ENCODE assay signal across 1 cellular context in genomic region chr1:184051138-184051484, GRCh38.
TF ChIP-seq lines count a peak whose summit lies in the region.

No MANE protein-coding gene starts in this region.

TF ChIP-seq in K562, 482 proteins besides CTCF, POLR2A, EP300 and RAD21 (continued from another document and continues in another):
- TF ChIP-seq MGA (IDR thresholded peaks at IDR 0.05): peak; percentile 95
- TF ChIP-seq ARNT (IDR thresholded peaks at IDR 0.05): peak in 1 of 2 experiments; percentile 71; a peak in 1 of 4 replicates
- TF ChIP-seq ZNF175 (CRISPR knock-in tag; IDR thresholded peaks at IDR 0.05; ENCODE audit: low read depth): peak; percentile 78
- TF ChIP-seq ZNF584 (CRISPR knock-in tag; IDR thresholded peaks at IDR 0.05; ENCODE audit: low read depth): 0 out of 2 replicates have a peak, but pooled peaks have one; percentile 62
- TF ChIP-seq AFF1 (IDR thresholded peaks at IDR 0.05; ENCODE audit: low read depth in 1 of 2, partially characterized antibody in 2 of 2): peak; percentile 41 to 77
- 0 out of 2 replicates have a peak, but pooled peaks have one; percentile 14 for TF ChIP-seq CHAMP1 (IDR thresholded peaks at IDR 0.05)
- TF ChIP-seq ZNF589 (CRISPR knock-in tag; IDR thresholded peaks at IDR 0.05; ENCODE audit: low read depth): 0 out of 2 replicates have a peak, but pooled peaks have one; percentile 29
- TF ChIP-seq ASH1L (IDR thresholded peaks at IDR 0.05; ENCODE audit: borderline replicate concordance, low read depth, partially characterized antibody): no peak
- TF ChIP-seq FOSL1 (tag; conservative IDR thresholded peaks at IDR 0.05): peak; percentile 25; the same call in 1 of the 2 replicates
- TF ChIP-seq STAG1 (CRISPR knock-in tag; IDR thresholded peaks at IDR 0.05; ENCODE audit: borderline replicate concordance): no peak
- TF ChIP-seq RAD51 (IDR thresholded peaks at IDR 0.05; ENCODE audit: borderline replicate concordance, low read depth): peak; percentile 30; the same call in 1 of the 2 replicates
- peak; percentile 75; the same call in 1 of the 2 replicates for TF ChIP-seq TAF7 (tag; IDR thresholded peaks at IDR 0.05)
- 0 out of 2 replicates have a peak, but pooled peaks have one; percentile 13 for TF ChIP-seq DDX20 (tag; IDR thresholded peaks at IDR 0.05; ENCODE audit: low read depth)
- TF ChIP-seq ZNF318 (IDR thresholded peaks at IDR 0.05; ENCODE audit: borderline replicate concordance in 1 of 2, low read depth in 1 of 2): peak in 1 of 2 experiments; percentile 49; a peak in 1 of 4 replicates
- peak; percentile 19; the same call in 1 of the 2 replicates for TF ChIP-seq HMBOX1 (IDR thresholded peaks at IDR 0.05)
